In the genomic region with DNA sequence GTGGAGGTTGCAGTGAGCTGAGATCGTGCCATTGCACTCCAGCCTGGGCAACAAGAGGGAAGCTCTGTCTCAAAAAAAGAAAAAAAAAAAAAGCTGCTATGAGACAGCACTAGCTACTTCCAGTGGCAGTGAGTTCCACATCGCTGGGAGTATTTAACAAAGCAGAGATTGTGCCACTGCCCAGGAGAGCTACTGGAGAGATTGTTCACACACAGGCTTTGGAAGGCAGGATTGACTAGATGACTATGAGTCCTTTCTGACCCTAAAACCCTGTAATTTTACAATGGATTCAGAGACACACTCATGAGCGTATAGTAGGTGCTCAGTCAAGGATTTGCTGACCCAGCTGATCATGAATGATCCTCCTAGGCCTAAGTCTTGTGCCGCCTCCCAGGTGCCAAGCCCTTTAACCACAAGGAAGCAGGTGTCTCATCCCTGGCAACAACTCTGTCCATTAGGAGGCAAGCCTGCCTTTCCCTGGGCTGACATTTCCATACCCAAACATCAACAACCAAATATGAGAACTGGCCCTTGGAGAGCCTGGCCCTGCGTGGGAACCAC, we compare ENCODE assay signal across 1 cellular context.
TF ChIP-seq lines count a peak whose summit lies in the region.

No MANE protein-coding gene starts in this region.

TF ChIP-seq in A549, 52 proteins besides CTCF, POLR2A, EP300 and RAD21:
- TF ChIP-seq NFE2L2 (conservative IDR thresholded peaks at IDR 0.05; ENCODE audit: low read length): no peak
- TF ChIP-seq KDM5A (IDR thresholded peaks at IDR 0.05): no peak
- TF ChIP-seq JUNB (IDR thresholded peaks at IDR 0.05): no peak
- no peak for TF ChIP-seq SREBF2 (IDR thresholded peaks at IDR 0.05)
- no peak for TF ChIP-seq HOXB5 (CRISPR knock-in tag; IDR thresholded peaks at IDR 0.05)
- peak; percentile 97 for TF ChIP-seq MAFK (IDR thresholded peaks at IDR 0.05; ENCODE audit: partially characterized antibody)
- TF ChIP-seq HEYL (CRISPR knock-in tag; IDR thresholded peaks at IDR 0.05): no peak
- TF ChIP-seq, protein P1, sequence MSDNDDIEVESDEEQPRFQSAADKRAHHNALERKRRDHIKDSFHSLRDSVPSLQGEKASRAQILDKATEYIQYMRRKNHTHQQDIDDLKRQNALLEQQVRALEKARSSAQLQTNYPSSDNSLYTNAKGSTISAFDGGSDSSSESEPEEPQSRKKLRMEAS (IDR thresholded peaks at IDR 0.05): no peak
- TF ChIP-seq HDAC2 (IDR thresholded peaks at IDR 0.05): no peak
- TF ChIP-seq CHD4 (IDR thresholded peaks at IDR 0.05; ENCODE audit: borderline replicate concordance): peak; percentile 70; the same call in 1 of the 2 replicates
- no peak for TF ChIP-seq TP53 (CRISPR knock-in tag; IDR thresholded peaks at IDR 0.05)
- 0 out of 2 replicates have a peak, but pooled peaks have one; percentile 25 for TF ChIP-seq HOXB13 (CRISPR knock-in tag; IDR thresholded peaks at IDR 0.05; ENCODE audit: low read depth)
- TF ChIP-seq KDM1A (IDR thresholded peaks at IDR 0.05; ENCODE audit: low read depth): no peak
- no peak for TF ChIP-seq BHLHE40 (IDR thresholded peaks at IDR 0.05; ENCODE audit: low read depth, low read length)
- TF ChIP-seq ZNF302 (CRISPR knock-in tag; IDR thresholded peaks at IDR 0.05): no peak
- no peak for TF ChIP-seq FOXS1 (CRISPR knock-in tag; IDR thresholded peaks at IDR 0.05)
- no peak for TF ChIP-seq POLR2AphosphoS2 (conservative IDR thresholded peaks at IDR 0.05; ENCODE audit: low read length)
- no peak for TF ChIP-seq GATA3 (IDR thresholded peaks at IDR 0.05; ENCODE audit: borderline replicate concordance)
- TF ChIP-seq CHD2 (IDR thresholded peaks at IDR 0.05; ENCODE audit: low read length, partially characterized antibody): no peak
- no peak for TF ChIP-seq ESRRA (IDR thresholded peaks at IDR 0.05; ENCODE audit: borderline replicate concordance, low read length)
